ENCODE assay signal across 1 cellular context in the genomic region with DNA sequence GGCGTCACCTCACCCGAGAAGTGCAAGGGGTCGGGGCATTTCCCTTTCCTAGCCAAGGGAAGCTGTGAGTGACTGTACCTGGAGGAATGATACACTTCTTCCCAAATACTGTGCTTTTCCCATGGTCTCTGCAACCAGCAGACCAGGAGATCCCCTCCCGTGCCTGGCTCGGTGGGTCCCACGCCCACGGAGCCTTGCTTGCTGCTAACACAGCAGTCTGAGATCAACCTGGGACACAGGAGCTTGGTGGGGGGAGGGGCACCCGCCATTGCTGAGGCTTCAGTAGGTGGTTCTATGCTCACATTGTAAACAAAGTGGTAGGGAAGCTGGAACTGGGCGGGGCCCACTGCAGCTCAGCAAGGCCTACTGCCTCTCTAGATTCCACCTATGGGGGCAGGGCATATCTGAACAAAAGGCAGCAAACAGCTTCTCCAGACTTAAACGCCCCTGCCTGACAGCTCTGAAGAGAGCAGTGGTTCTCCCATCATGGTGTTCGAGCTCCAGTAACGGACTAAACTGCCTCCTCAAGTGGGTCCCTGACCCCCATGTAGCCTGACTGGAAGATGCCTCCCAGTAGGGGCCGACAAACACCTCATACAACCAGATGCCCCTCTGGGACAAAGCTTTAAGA.
A peak's percentile ranks its signal among the peaks of the same experiment; 100 is the strongest.
TF ChIP-seq lines count a peak whose summit lies in the region.

No MANE protein-coding gene starts in this region.

TF ChIP-seq in K562, 482 proteins besides CTCF, POLR2A, EP300 and RAD21 (continued from another document and continues in another):
- TF ChIP-seq ZNF511 (CRISPR knock-in tag; IDR thresholded peaks at IDR 0.05) (no peak), TCFL5 (CRISPR knock-in tag; conservative IDR thresholded peaks at IDR 0.05) (no peak), SOX6 (IDR thresholded peaks at IDR 0.05) (peak; percentile 70), CC2D1A (IDR thresholded peaks at IDR 0.05) (no peak; the same call in 1 of the 2 replicates), ZNF639 (CRISPR knock-in tag; conservative IDR thresholded peaks at IDR 0.05 in 1 of 2, IDR thresholded peaks at IDR 0.05 in 1 of 2) (peak in 1 of 2 experiments; percentile 73; a peak in 2 of 4 replicates), MTA3 (IDR thresholded peaks at IDR 0.05; ENCODE audit: borderline replicate concordance) (peak; percentile 53; the same call in 1 of the 2 replicates), ZBTB1 (CRISPR knock-in tag; IDR thresholded peaks at IDR 0.05; ENCODE audit: borderline replicate concordance, low read depth) (no peak), BRD9 (IDR thresholded peaks at IDR 0.05; ENCODE audit: low read depth, partially characterized antibody) (peak; percentile 66), E2F1 (CRISPR knock-in tag; IDR thresholded peaks at IDR 0.05) (no peak), XRCC3 (IDR thresholded peaks at IDR 0.05) (no peak), YY1 (IDR thresholded peaks at IDR 0.05; ENCODE audit: borderline replicate concordance in 1 of 3, control insufficient read depth in 1 of 3, extremely low read depth in 1 of 3, insufficient read depth in 3 of 3, insufficient read length in 1 of 3, insufficient replicate concordance in 2 of 3, low read depth in 1 of 3, low read length in 2 of 3) (peak; percentile 54 to 93 (median 82)), RBBP5 (IDR thresholded peaks at IDR 0.05; ENCODE audit: borderline replicate concordance, insufficient read depth, low read length, poor library complexity, severe bottlenecking) (no peak), ARID4B (CRISPR knock-in tag; IDR thresholded peaks at IDR 0.05) (no peak), IFI16 (CRISPR knock-in tag; IDR thresholded peaks at IDR 0.05) (no peak), PKNOX1 (IDR thresholded peaks at IDR 0.05) (peak; percentile 23; the same call in 1 of the 2 replicates), STAT5B (CRISPR knock-in tag; IDR thresholded peaks at IDR 0.05) (no peak), ZNF143 (CRISPR knock-in tag; IDR thresholded peaks at IDR 0.05) (no peak), EGR1 (conservative IDR thresholded peaks at IDR 0.05) (peak; percentile 55; the same call in 1 of the 2 replicates), NELFE (IDR thresholded peaks at IDR 0.05; ENCODE audit: insufficient read depth, insufficient read length) (no peak), TAF1 (IDR thresholded peaks at IDR 0.05; ENCODE audit: control insufficient read depth, extremely low read depth, insufficient read depth, low read length, severe bottlenecking) (no peak), FOXK2 (conservative IDR thresholded peaks at IDR 0.05 in 1 of 2, IDR thresholded peaks at IDR 0.05 in 1 of 2; ENCODE audit: low read depth in 2 of 2) (peak; percentile 93 to 97), SREBF2 (CRISPR knock-in tag; IDR thresholded peaks at IDR 0.05) (no peak), TEAD2 (tag; IDR thresholded peaks at IDR 0.05) (0 out of 2 replicates have a peak, but pooled peaks have one; percentile 43), MAFG (tag; conservative IDR thresholded peaks at IDR 0.05) (0 out of 2 replicates have a peak, but pooled peaks have one; percentile 6), CBX5 (IDR thresholded peaks at IDR 0.05; ENCODE audit: borderline replicate concordance, low read depth) (0 out of 2 replicates have a peak, but pooled peaks have one; percentile 9), NCOA6 (IDR thresholded peaks at IDR 0.05) (no peak), MEIS2 (IDR thresholded peaks at IDR 0.05; ENCODE audit: partially characterized antibody) (no peak), KAT7 (CRISPR knock-in tag; IDR thresholded peaks at IDR 0.05; ENCODE audit: borderline replicate concordance) (no peak), ZNF146 (CRISPR knock-in tag; IDR thresholded peaks at IDR 0.05; ENCODE audit: unreplicated experiment) (no peak), NCOA1 (IDR thresholded peaks at IDR 0.05; ENCODE audit: low read depth) (0 out of 2 replicates have a peak, but pooled peaks have one; percentile 32), NONO (IDR thresholded peaks at IDR 0.05; ENCODE audit: low read depth in 2 of 2, low read length in 1 of 2) (no peak), HIVEP1 (CRISPR knock-in tag; IDR thresholded peaks at IDR 0.05) (no peak), ZNF778 (CRISPR knock-in tag; IDR thresholded peaks at IDR 0.05) (no peak), SFPQ (IDR thresholded peaks at IDR 0.05; ENCODE audit: low read depth, low read length) (no peak), ZNF76 (CRISPR knock-in tag; IDR thresholded peaks at IDR 0.05; ENCODE audit: borderline replicate concordance) (no peak), TOE1 (IDR thresholded peaks at IDR 0.05; ENCODE audit: borderline replicate concordance) (no peak), TOE1 (CRISPR knock-in tag; IDR thresholded peaks at IDR 0.05; ENCODE audit: borderline replicate concordance, low read depth) (no peak), CBFB (CRISPR knock-in tag; IDR thresholded peaks at IDR 0.05) (0 out of 2 replicates have a peak, but pooled peaks have one; percentile 49), PHF21A (IDR thresholded peaks at IDR 0.05; ENCODE audit: borderline replicate concordance, low read depth) (no peak), ATF3 (IDR thresholded peaks at IDR 0.05) (no peak), ATF3 (CRISPR knock-in tag; conservative IDR thresholded peaks at IDR 0.05) (0 out of 2 replicates have a peak, but pooled peaks have one; percentile 36)
- TF ChIP-seq, protein P1, sequence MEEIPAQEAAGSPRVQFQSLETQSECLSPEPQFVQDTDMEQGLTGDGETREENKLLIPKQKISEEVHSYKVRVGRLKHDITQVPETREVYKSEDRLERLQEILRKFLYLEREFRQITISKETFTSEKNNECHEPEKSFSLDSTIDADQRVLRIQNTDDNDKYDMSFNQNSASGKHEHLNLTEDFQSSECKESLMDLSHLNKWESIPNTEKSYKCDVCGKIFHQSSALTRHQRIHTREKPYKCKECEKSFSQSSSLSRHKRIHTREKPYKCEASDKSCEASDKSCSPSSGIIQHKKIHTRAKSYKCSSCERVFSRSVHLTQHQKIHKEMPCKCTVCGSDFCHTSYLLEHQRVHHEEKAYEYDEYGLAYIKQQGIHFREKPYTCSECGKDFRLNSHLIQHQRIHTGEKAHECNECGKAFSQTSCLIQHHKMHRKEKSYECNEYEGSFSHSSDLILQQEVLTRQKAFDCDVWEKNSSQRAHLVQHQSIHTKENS (CRISPR knock-in tag; IDR thresholded peaks at IDR 0.05) = no peak
- TF ChIP-seq, protein P2, sequence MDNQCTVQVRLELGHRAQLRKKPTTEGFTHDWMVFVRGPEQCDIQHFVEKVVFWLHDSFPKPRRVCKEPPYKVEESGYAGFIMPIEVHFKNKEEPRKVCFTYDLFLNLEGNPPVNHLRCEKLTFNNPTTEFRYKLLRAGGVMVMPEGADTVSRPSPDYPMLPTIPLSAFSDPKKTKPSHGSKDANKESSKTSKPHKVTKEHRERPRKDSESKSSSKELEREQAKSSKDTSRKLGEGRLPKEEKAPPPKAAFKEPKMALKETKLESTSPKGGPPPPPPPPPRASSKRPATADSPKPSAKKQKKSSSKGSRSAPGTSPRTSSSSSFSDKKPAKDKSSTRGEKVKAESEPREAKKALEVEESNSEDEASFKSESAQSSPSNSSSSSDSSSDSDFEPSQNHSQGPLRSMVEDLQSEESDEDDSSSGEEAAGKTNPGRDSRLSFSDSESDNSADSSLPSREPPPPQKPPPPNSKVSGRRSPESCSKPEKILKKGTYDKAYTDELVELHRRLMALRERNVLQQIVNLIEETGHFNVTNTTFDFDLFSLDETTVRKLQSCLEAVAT (IDR thresholded peaks at IDR 0.05) = no peak
- TF ChIP-seq, protein P3, sequence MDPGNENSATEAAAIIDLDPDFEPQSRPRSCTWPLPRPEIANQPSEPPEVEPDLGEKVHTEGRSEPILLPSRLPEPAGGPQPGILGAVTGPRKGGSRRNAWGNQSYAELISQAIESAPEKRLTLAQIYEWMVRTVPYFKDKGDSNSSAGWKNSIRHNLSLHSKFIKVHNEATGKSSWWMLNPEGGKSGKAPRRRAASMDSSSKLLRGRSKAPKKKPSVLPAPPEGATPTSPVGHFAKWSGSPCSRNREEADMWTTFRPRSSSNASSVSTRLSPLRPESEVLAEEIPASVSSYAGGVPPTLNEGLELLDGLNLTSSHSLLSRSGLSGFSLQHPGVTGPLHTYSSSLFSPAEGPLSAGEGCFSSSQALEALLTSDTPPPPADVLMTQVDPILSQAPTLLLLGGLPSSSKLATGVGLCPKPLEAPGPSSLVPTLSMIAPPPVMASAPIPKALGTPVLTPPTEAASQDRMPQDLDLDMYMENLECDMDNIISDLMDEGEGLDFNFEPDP (CRISPR knock-in tag; IDR thresholded peaks at IDR 0.05) = no peak
